Comparison of ENCODE assay signal across 1 cellular context in genomic region chr15:67125589-67126502, GRCh38.
TF ChIP-seq lines count a peak whose summit lies in the region.

No MANE protein-coding gene starts in this region.

TF ChIP-seq in HepG2, 621 proteins besides CTCF, POLR2A, EP300 and RAD21 (continued from another document):
- peak; percentile 73 for TF ChIP-seq ZBTB33 (CRISPR knock-in tag; IDR thresholded peaks at IDR 0.05)
- TF ChIP-seq AKAP8 (CRISPR knock-in tag; IDR thresholded peaks at IDR 0.05): no peak
- TF ChIP-seq ZNF484 (CRISPR knock-in tag; IDR thresholded peaks at IDR 0.05; ENCODE audit: borderline replicate concordance, low read depth): no peak
- TF ChIP-seq FOSL2 (CRISPR knock-in tag; IDR thresholded peaks at IDR 0.05): 0 out of 2 replicates have a peak, but pooled peaks have one; percentile 34
- no peak for TF ChIP-seq HOXA7 (CRISPR knock-in tag; IDR thresholded peaks at IDR 0.05)
- no peak for TF ChIP-seq PCBP1 (IDR thresholded peaks at IDR 0.05; ENCODE audit: borderline replicate concordance, low read depth, low read length)
- TF ChIP-seq AHDC1 (CRISPR knock-in tag; IDR thresholded peaks at IDR 0.05; ENCODE audit: borderline replicate concordance): no peak
